ENCODE assay signal across 32 cellular contexts in genomic region chr11:56819916-56820315, GRCh38.
"Had no signal": no experiment of that assay in that cellular context is flagged by ENCODE, and none has a peak within 500 bp of the region (broad histone marks: within the 10 kb centered on the region; RNA-seq: fewer than 3 reads in every experiment).

No MANE protein-coding gene starts in this region.

- H3K4me3 ChIP-seq: ascending aorta, body of pancreas, breast epithelium, Peyer's patch, SJSA1 had no signal

- H3K4me1 ChIP-seq: ascending aorta, body of pancreas, breast epithelium, Peyer's patch, SJSA1 had no signal

- H3K36me3 ChIP-seq: ascending aorta, breast epithelium, Peyer's patch, SJSA1 had no signal

- H3K27ac ChIP-seq: ascending aorta, body of pancreas, breast epithelium, Peyer's patch, SJSA1 had no signal

- H3K9ac ChIP-seq: SK-N-SH had no signal

- ATAC-seq: activated CD8-positive, alpha-beta T cell treated with anti-CD3 and anti-CD28 coated beads for 36 hours; activated T-cell treated with anti-CD3 and anti-CD28 coated beads, Interleukin-2, amount 50 U/mL, for 72 hours; activated T-helper 17 cell treated with anti-CD3 and anti-CD28 coated beads, Interleukin-2, amount 50 U/mL, for 72 hours; body of pancreas; PC-3 had no signal

- FAIRE-seq: TTC549 had no signal

- DNase-seq: activated CD4-positive, alpha-beta T cell treated with anti-CD3 and anti-CD28 coated beads, Interleukin-2, amount 10 ng/mL, durations not matched to agents 24 days and 14 days; activated CD4-positive, alpha-beta T cell treated with anti-CD3 and anti-CD28 coated beads, Interleukin-2, amount 50 U/mL, for 4 hours; activated CD8-positive, alpha-beta T cell treated with anti-CD3 and anti-CD28 coated beads for 36 hours; activated effector memory CD4-positive, alpha-beta T cell treated with anti-CD3 and anti-CD28 coated beads, Interleukin-2, amount 50 U/mL, for 16 hours; activated naive CD4-positive, alpha-beta T cell; activated naive CD8-positive, alpha-beta T cell treated with anti-CD3 and anti-CD28 coated beads, Interleukin-2, amount 10 ng/mL, durations not matched to agents 7 days and 5 days; activated T-cell treated with anti-CD3 and anti-CD28 coated beads, Interleukin-2, amount 50 U/mL, for 1 hour; activated T-cell treated with anti-CD3 and anti-CD28 coated beads, Interleukin-2, amount 50 U/mL, for 72 hours; amygdala; body of pancreas; caudate nucleus; cerebellar nuclear complex; Karpas-422; MM.1S; MV-4-11; NCI-H1092; NCI-H1436 treated with DMSO at 0.1 percent for 48 hours; NCI-H1694 treated with DMSO at 0.1 percent for 48 hours; NCI-H2029; NCI-H345; NCI-H524 treated with DMSO at 0.1 percent for 48 hours; NK-92 treated with Interleukin-12 subunit alpha and Interleukin-12 subunit beta, amount 100 ng/mL, for 24 hours; PC-3; Peyer's patch; RPMI8226; SHP77 treated with DMSO at 0.1 percent for 48 hours; SK-N-SH had no signal

- H3K9me3 ChIP-seq: ascending aorta, body of pancreas, breast epithelium, Peyer's patch, SJSA1, SK-N-SH had no signal

- H3K27me3 ChIP-seq: ascending aorta, body of pancreas, breast epithelium, Peyer's patch, SJSA1 had no signal

- H3K4me2 ChIP-seq: SK-N-SH had no signal
